Comparison of ENCODE assay signal across 7 cellular contexts in genomic region chr3:57555316-57555715, GRCh38. TPM values are rescaled to one million over a fixed set of nuclear protein-coding genes. Genes with fewer than 3 reads are reported as not detected.
DNase-seq lines count a peak whose midpoint lies in the region; ATAC-seq and TF ChIP-seq lines count a peak whose summit lies in the region.

No MANE protein-coding gene starts in this region.

- H3K36me3 ChIP-seq in HAP-1 (replicated peaks): peaks cover 13% of the 10 kb centered on the region
- H3K36me3 ChIP-seq in SK-N-MC (ENCODE audit: insufficient read depth, low read length): peaks cover 3% of the 10 kb centered on the region; the same call in 1 of the 2 replicates
- peaks cover 5% of the 10 kb centered on the region for H3K36me3 ChIP-seq in rectal smooth muscle tissue (ENCODE audit: control insufficient read depth, insufficient read depth, low read length)

- no peak for ATAC-seq in HG03135 (IDR thresholded peaks at IDR 0.05; ENCODE audit: unreplicated experiment)

- H3K4me3 ChIP-seq in HAP-1 (peak overlapping the region; percentile 72), SK-N-MC (peak overlapping the region; percentile 87), fibroblast of the aortic adventitia (ENCODE audit: low read depth, low read length) (peak overlapping the region; percentile 91), rectal smooth muscle tissue (ENCODE audit: low read length) (peak overlapping the region; percentile 96)

- peaks cover 6% of the 10 kb centered on the region for H3K9me3 ChIP-seq in HAP-1
- H3K9me3 ChIP-seq in SK-N-MC (ENCODE audit: low read depth, low read length): no peaks in the 10 kb centered on the region

- H3K4me1 ChIP-seq in HAP-1 (peaks cover 15% of the 10 kb centered on the region), rectal smooth muscle tissue (ENCODE audit: control insufficient read depth, insufficient read depth, low read length) (peaks cover 12% of the 10 kb centered on the region)

- TF ChIP-seq CTCF in fibroblast of the aortic adventitia (IDR thresholded peaks at IDR 0.05; ENCODE audit: insufficient read depth, low read length): no peak

- H3K27ac ChIP-seq in SK-N-MC: no peak overlapping the region
- H3K27ac ChIP-seq in rectal smooth muscle tissue (ENCODE audit: low read depth, low read length): peak overlapping the region; percentile 92

- no peak for DNase-seq in HAP-1 (ENCODE audit: low spot score in 2 of 2)
- no peak for DNase-seq in SK-N-MC (ENCODE audit: low read depth, low spot score)
- DNase-seq in fibroblast of the aortic adventitia (ENCODE audit: low read depth): no peak
- no peak for DNase-seq in effector CD8-positive, alpha-beta T cell (lab: John Stamatoyannopoulos, UW)
- no peak for DNase-seq in NCI-H2081 treated with DMSO at 0.1 percent for 48 hours (lab: John Stamatoyannopoulos, UW)

- no peaks in the 10 kb centered on the region for H3K27me3 ChIP-seq in HAP-1 (ENCODE audit: low read depth)
- H3K27me3 ChIP-seq in rectal smooth muscle tissue (ENCODE audit: control insufficient read depth, insufficient read depth, low read length): no peaks in the 10 kb centered on the region

- H3K9ac ChIP-seq in SK-N-MC (ENCODE audit: insufficient read length): peak overlapping the region; percentile 89
- H3K9ac ChIP-seq in rectal smooth muscle tissue (ENCODE audit: low read length): peak overlapping the region; percentile 85

- in situ Hi-C loops in HAP-1 (cut with MboI; ENCODE audit: low sequenced_read_pairs): no loop called here

RNA-seq across cellular contexts. Expression of gene PDE12, which starts 0.8 kb away (rescaled TPM):
- 10.4 and 21.0 TPM in 2 replicates for total RNA-seq in fibroblast of the aortic adventitia (ENCODE audit: low replicate concordance)

RNA-seq across cellular contexts. Expression of gene DNAH12, which starts 11.2 kb away (rescaled TPM):
- total RNA-seq in fibroblast of the aortic adventitia (ENCODE audit: low replicate concordance): 0.09 and 0.25 TPM in 2 replicates

RNA-seq across cellular contexts. Expression of gene ARF4, which starts 41.8 kb away (rescaled TPM):
- total RNA-seq in fibroblast of the aortic adventitia (ENCODE audit: low replicate concordance): 86.7 and 417 TPM in 2 replicates
